In genomic region chr18:78069784-78070664, GRCh38 we compare ENCODE assay signal across 17 cellular contexts.
A peak's percentile ranks its signal among the peaks of the same experiment; 100 is the strongest.
DNase-seq lines count a peak whose midpoint lies in the region; ATAC-seq and TF ChIP-seq lines count a peak whose summit lies in the region.
"Had no signal": no experiment of that assay in that cellular context is flagged by ENCODE, and none has a peak within 500 bp of the region (broad histone marks: within the 10 kb centered on the region; RNA-seq: fewer than 3 reads in every experiment).

No MANE protein-coding gene starts in this region.

- peak; percentile 4 for DNase-seq in G401 (ENCODE audit: low spot score)
- peak; percentile 79 for DNase-seq in NCI-H2107 (lab: John Stamatoyannopoulos, UW)
- peak in 35 of 51 donors; percentile 3 to 80 (median 36) for DNase-seq in hypothalamus (lab: John Stamatoyannopoulos, UW)
- peak; percentile 19 for DNase-seq in retina
- no peak for DNase-seq in MM.1S
- no peak for DNase-seq in NOMO-1 (lab: John Stamatoyannopoulos, UW; ENCODE audit: unreplicated experiment in 2 of 2)
- DNase-seq in activated effector memory CD4-positive, alpha-beta T cell treated with anti-CD3 and anti-CD28 coated beads, Interleukin-2, amount 50 U/mL, for 16 hours = no peak
- DNase-seq: activated CD4-positive, alpha-beta T cell treated with anti-CD3 and anti-CD28 coated beads for 36 hours; activated T-cell treated with anti-CD3 and anti-CD28 coated beads, Interleukin-2, amount 50 U/mL, for 24 hours; Kasumi-1; psoas muscle; stimulated activated CD4-positive, alpha-beta T cell treated with anti-CD3 and anti-CD28 coated beads, Interleukin-2, amount 100 ng/mL, for 48 hours; T-helper 2 cell had no signal

- H3F3A ChIP-seq in MM.1S (ENCODE audit: insufficient read depth, low read length) = no peaks in the 10 kb centered on the region

- H3K9me3 ChIP-seq in MM.1S (replicated peaks; ENCODE audit: insufficient read depth, low read length) = no peaks in the 10 kb centered on the region
- H3K9me3 ChIP-seq: adrenal gland, HAP-1, psoas muscle had no signal

- H3K4me3 ChIP-seq in MM.1S (ENCODE audit: low read length) = no peak overlapping the region
- H3K4me3 ChIP-seq: adrenal gland, HAP-1, psoas muscle had no signal

- no peak overlapping the region for H2AFZ ChIP-seq in MM.1S (ENCODE audit: low read length)

- ATAC-seq in HG03342 (IDR thresholded peaks at IDR 0.05; ENCODE audit: unreplicated experiment) = no peak
- ATAC-seq: activated CD4-positive, alpha-beta T cell treated with anti-CD3 and anti-CD28 coated beads for 36 hours; psoas muscle had no signal

- H3K79me2 ChIP-seq in MM.1S (ENCODE audit: low read length) = no peaks in the 10 kb centered on the region

- no peaks in the 10 kb centered on the region for H3K36me3 ChIP-seq in MM.1S (replicated peaks; ENCODE audit: insufficient read depth, low read length)
- H3K36me3 ChIP-seq: adrenal gland, HAP-1 had no signal

- no peak overlapping the region for H3K27ac ChIP-seq in MM.1S (ENCODE audit: low read length)
- H3K27ac ChIP-seq: adrenal gland, C4-2B, psoas muscle had no signal

- H3K9me2 ChIP-seq in MM.1S (replicated peaks; ENCODE audit: insufficient read depth, low read length) = no peaks in the 10 kb centered on the region

- H4K20me1 ChIP-seq in MM.1S (ENCODE audit: insufficient read depth, low read length) = no peaks in the 10 kb centered on the region

- in situ Hi-C loops in G401 (cut with HindIII; ENCODE audit: low sequenced_read_pairs) = no loop called here

- no peak overlapping the region for H3K9ac ChIP-seq in MM.1S (ENCODE audit: low read length)

- no peaks in the 10 kb centered on the region for H3K27me3 ChIP-seq in MM.1S (replicated peaks; ENCODE audit: insufficient read depth, low read length)
- H3K27me3 ChIP-seq: adrenal gland had no signal

- H3K4me1 ChIP-seq in MM.1S (ENCODE audit: low read length) = no peaks in the 10 kb centered on the region
- H3K4me1 ChIP-seq: adrenal gland, HAP-1, psoas muscle had no signal

- TF ChIP-seq CTCF in MM.1S (IDR thresholded peaks at IDR 0.05; ENCODE audit: low read length) = no peak

- no peak overlapping the region for H3K4me2 ChIP-seq in MM.1S (ENCODE audit: low read depth, low read length)

Comparison
In these comparisons a context has a peak if more than half of its experiments do, and no peak if none do; other contexts are left out.
1. DNase-seq: peak in G401 (single experiment), NCI-H2107 (single experiment), hypothalamus (35 of 51) and retina (single experiment); none in MM.1S (single experiment), NOMO-1 (0 of 2) and activated effector memory CD4-positive, alpha-beta T cell treated with anti-CD3 and anti-CD28 coated beads, Interleukin-2, amount 50 U/mL, for 16 hours (single experiment).